ENCODE assay signal across 1 cellular context in the genomic region with DNA sequence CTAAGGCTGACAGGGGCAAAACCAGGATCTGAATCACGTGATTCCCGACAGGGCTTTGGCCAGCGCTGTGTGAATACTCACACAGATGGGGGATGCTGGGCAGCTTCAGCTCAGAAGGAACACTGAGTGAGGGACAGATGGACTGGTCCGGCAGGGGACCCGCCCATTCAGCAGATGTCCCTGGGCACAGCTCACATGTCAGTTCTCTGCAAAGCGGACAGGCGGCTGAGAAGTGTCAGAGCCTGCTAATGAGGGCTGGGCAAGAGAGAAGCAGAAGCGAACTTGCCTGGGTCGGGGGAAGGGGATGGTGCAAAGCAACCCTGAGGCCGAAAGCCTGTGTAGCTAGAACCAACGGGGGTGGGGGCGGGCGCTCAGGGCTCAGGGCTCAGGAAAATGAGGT.
TF ChIP-seq lines count a peak whose summit lies in the region.

No MANE protein-coding gene starts in this region.

TF ChIP-seq in IMR-90, 13 proteins besides CTCF, POLR2A, EP300 and RAD21:
- no peak for TF ChIP-seq RCOR1 (IDR thresholded peaks at IDR 0.05; ENCODE audit: insufficient replicate concordance, low read length)
- TF ChIP-seq, protein P1, sequence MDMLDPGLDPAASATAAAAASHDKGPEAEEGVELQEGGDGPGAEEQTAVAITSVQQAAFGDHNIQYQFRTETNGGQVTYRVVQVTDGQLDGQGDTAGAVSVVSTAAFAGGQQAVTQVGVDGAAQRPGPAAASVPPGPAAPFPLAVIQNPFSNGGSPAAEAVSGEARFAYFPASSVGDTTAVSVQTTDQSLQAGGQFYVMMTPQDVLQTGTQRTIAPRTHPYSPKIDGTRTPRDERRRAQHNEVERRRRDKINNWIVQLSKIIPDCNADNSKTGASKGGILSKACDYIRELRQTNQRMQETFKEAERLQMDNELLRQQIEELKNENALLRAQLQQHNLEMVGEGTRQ (IDR thresholded peaks at IDR 0.05; ENCODE audit: low read depth, low read length) = 0 out of 2 replicates have a peak, but pooled peaks have one; percentile 11
TF ChIP-seq in IMR-90: peak in this region for 1.
